In the genomic region with DNA sequence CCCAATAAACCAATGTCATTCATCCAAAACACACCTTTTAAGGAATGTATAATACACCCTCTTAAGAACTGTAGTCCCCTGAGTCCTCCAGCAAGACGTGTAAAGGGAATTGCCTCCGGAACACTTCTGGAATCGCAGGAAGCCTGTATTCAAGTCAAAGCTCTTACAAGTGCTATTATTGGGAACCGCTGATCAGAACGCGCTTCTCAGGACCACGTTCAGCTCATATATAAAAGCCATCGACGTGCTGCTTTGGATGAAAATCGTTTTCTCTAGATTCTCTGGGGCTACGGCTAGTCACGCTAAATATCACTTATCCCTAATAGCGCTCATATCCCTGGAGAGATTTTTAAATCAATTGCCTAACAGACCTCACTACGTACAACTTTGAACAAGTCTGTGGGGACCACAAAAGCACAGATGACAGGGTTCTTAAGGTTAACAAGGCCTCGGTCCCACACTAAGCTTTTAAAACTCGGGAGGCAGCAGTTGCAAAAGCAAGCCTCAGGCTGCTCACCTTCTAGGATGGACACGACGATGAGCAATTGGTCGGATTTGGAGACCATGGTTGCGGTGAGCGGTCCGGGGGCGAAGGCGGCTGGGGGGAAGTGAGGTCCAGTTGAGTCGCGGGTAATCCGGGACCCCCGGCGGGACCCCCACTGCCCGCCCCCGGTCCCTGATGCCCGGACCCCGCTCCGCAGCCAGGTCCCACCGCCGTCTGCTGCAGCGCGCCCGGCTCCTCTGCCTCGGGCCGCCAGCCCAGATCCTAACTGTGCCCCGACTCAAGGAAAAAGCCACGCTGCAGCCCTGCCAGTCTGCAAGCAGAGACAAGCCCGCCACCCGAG, we compare ENCODE assay signal across 9 cellular contexts. TPM values are rescaled to one million over a fixed set of nuclear protein-coding genes. Genes with fewer than 3 reads are reported as not detected.
A peak's percentile ranks its signal among the peaks of the same experiment; 100 is the strongest.
DNase-seq lines count a peak whose midpoint lies in the region; ATAC-seq and TF ChIP-seq lines count a peak whose summit lies in the region.
"Had no signal": no experiment of that assay in that cellular context is flagged by ENCODE, and none has a peak within 500 bp of the region (broad histone marks: within the 10 kb centered on the region; RNA-seq: fewer than 3 reads in every experiment).

No MANE protein-coding gene starts in this region.

- H3K36me3 ChIP-seq in OCI-LY3 (replicated peaks; ENCODE audit: low read depth, low read length) (peaks cover 3% of the 10 kb centered on the region), colonic mucosa (no peaks in the 10 kb centered on the region), left lung (peaks cover 0 to 7% of the 10 kb centered on the region in 2 donors), suprapubic skin (peaks cover 2% of the 10 kb centered on the region)

- H2AFZ ChIP-seq in OCI-LY3 (ENCODE audit: low read depth, low read length) = peak overlapping the region; percentile 28; the same call in 1 of the 2 replicates

- DNase-seq in CD14-positive monocyte (ENCODE audit: low spot score) (no peak), colonic mucosa (peak; percentile 51), left lung (no peak), suprapubic skin (ENCODE audit: low spot score in 2 of 2) (no peak)

- H3K4me2 ChIP-seq in OCI-LY3 (ENCODE audit: low read length) = peak overlapping the region; percentile 98

- H3K9ac ChIP-seq in OCI-LY3 (ENCODE audit: low read length) = peak overlapping the region; percentile 87
- peak overlapping the region; percentile 89 to 94 for H3K9ac ChIP-seq in colonic mucosa (ENCODE audit: low read depth in 2 of 2, low read length in 2 of 2)

- H3K4me1 Mint-ChIP-seq in CD14-positive monocyte = peaks cover 27% of the 10 kb centered on the region

- H3K4me3 ChIP-seq in OCI-LY3 (ENCODE audit: low read length) (peak overlapping the region; percentile 86), colonic mucosa (peak overlapping the region; percentile 73), left lung (peak overlapping the region; percentile 88 to 90), suprapubic skin (peak overlapping the region; percentile 82)

- H3K4me3 Mint-ChIP-seq in CD14-positive monocyte = no peak overlapping the region
- H3K4me3 Mint-ChIP-seq: stimulated activated naive CD8-positive, alpha-beta T cell treated with anti-CD3 and anti-CD28 coated beads, Interleukin-15, Interleukin-2, amounts not matched to agents 100 ng/mL and 50 ng/mL, for 24 hours had no signal

- H3K27me3 Mint-ChIP-seq in CD14-positive monocyte (ENCODE audit: low read depth in 3 of 3) = no peaks in the 10 kb centered on the region
- H3K27me3 Mint-ChIP-seq: stimulated activated naive CD8-positive, alpha-beta T cell treated with anti-CD3 and anti-CD28 coated beads, Interleukin-15, Interleukin-2, amounts not matched to agents 100 ng/mL and 50 ng/mL, for 24 hours had no signal

- H3K27me3 ChIP-seq in OCI-LY3 (ENCODE audit: low read depth, low read length) (no peaks in the 10 kb centered on the region), colonic mucosa (no peaks in the 10 kb centered on the region), left lung (no peaks in the 10 kb centered on the region), suprapubic skin (no peaks in the 10 kb centered on the region)

- H3K27ac Mint-ChIP-seq in CD14-positive monocyte = peak overlapping the region in 4 of 7 donors; percentile 83 to 96 (median 93)
- H3K27ac Mint-ChIP-seq: stimulated activated naive CD8-positive, alpha-beta T cell treated with anti-CD3 and anti-CD28 coated beads, Interleukin-15, Interleukin-2, amounts not matched to agents 100 ng/mL and 50 ng/mL, for 24 hours had no signal

- TF ChIP-seq CTCF in CD14-positive monocyte (IDR thresholded peaks at IDR 0.05) (no peak), OCI-LY3 (IDR thresholded peaks at IDR 0.05; ENCODE audit: low read depth, low read length) (no peak), colonic mucosa (IDR thresholded peaks at IDR 0.05) (no peak), left lung (IDR thresholded peaks at IDR 0.05) (no peak), suprapubic skin (IDR thresholded peaks at IDR 0.05) (no peak)

- no peak for TF ChIP-seq EP300 in suprapubic skin (IDR thresholded peaks at IDR 0.05)

- TF ChIP-seq POLR2A in suprapubic skin (IDR thresholded peaks at IDR 0.05) = no peak

- ATAC-seq in GM18517 (IDR thresholded peaks at IDR 0.05; ENCODE audit: unreplicated experiment) (peak; percentile 6), HG03045 (IDR thresholded peaks at IDR 0.05; ENCODE audit: unreplicated experiment) (peak; percentile 23), left lung (peak; percentile 34), GM18870 (IDR thresholded peaks at IDR 0.05; ENCODE audit: unreplicated experiment) (no peak)

- peaks cover 0 to 3% (median 0%) of the 10 kb centered on the region in 7 donors for H3K9me3 Mint-ChIP-seq in CD14-positive monocyte
- H3K9me3 Mint-ChIP-seq: stimulated activated naive CD8-positive, alpha-beta T cell treated with anti-CD3 and anti-CD28 coated beads, Interleukin-15, Interleukin-2, amounts not matched to agents 100 ng/mL and 50 ng/mL, for 24 hours had no signal

- under 1% methylated on average over 27 of the region's 45 CpGs for WGBS in suprapubic skin

- peaks cover 29% of the 10 kb centered on the region for H3K79me2 ChIP-seq in OCI-LY3 (ENCODE audit: low read length)

- no peaks in the 10 kb centered on the region for H4K20me1 ChIP-seq in OCI-LY3 (ENCODE audit: insufficient read depth, low read length)

- H3K27ac ChIP-seq in OCI-LY3 (ENCODE audit: low read length) = peak overlapping the region; percentile 59
- H3K27ac ChIP-seq in colonic mucosa = peak overlapping the region; percentile 90
- H3K27ac ChIP-seq in left lung = peak overlapping the region; percentile 86 to 98
- peak overlapping the region; percentile 82 for H3K27ac ChIP-seq in suprapubic skin

- intact Hi-C loops in CD14-positive monocyte (cut with micrococcal nuclease) = loop anchor here in 1 of 2 donors (5.0 kb wide), 1 partner anchor 90 kb away; the partner anchor contains the start of gene CSNK1G3
- intact Hi-C loops in colonic mucosa (cut with DNase I) = loop anchor here (5.0 to 10.0 kb wide), 2 partner anchors 90 to 182 kb away; partner anchors contain the start of gene CSNK1G3
- intact Hi-C loops in left lung (cut with DNase I) = no loop called here

- H3K36me3 Mint-ChIP-seq in CD14-positive monocyte = peaks cover 11 to 13% of the 10 kb centered on the region in 2 donors

- H3K9me3 ChIP-seq in OCI-LY3 (ENCODE audit: insufficient read depth, low read length) (no peaks in the 10 kb centered on the region), colonic mucosa (no peaks in the 10 kb centered on the region), left lung (no peaks in the 10 kb centered on the region), suprapubic skin (no peaks in the 10 kb centered on the region)

- H3K4me1 ChIP-seq in OCI-LY3 (ENCODE audit: low read length) = peaks cover 20% of the 10 kb centered on the region
- no peaks in the 10 kb centered on the region for H3K4me1 ChIP-seq in colonic mucosa
- H3K4me1 ChIP-seq in left lung = peaks cover 14 to 37% of the 10 kb centered on the region in 2 donors
- peaks cover 28% of the 10 kb centered on the region for H3K4me1 ChIP-seq in suprapubic skin

RNA-seq across cellular contexts. Expression of gene CEP120, which starts 0.5 kb away (rescaled TPM):
- 1 to 10 TPM; 6.6 to 7.2 TPM for polyA plus RNA-seq in CD14-positive monocyte
- 10 to 100 TPM; 11.7 to 18.2 TPM for total RNA-seq in colonic mucosa
- 10 to 100 TPM; 14.2 to 17.9 TPM for total RNA-seq in left lung
- total RNA-seq in suprapubic skin = 10 to 100 TPM in 2 of 4 donors, 1 to 10 TPM in 2; 5.7 to 18.3 (median 10.7) TPM
